ENCODE assay signal across 11 cellular contexts in the genomic region with DNA sequence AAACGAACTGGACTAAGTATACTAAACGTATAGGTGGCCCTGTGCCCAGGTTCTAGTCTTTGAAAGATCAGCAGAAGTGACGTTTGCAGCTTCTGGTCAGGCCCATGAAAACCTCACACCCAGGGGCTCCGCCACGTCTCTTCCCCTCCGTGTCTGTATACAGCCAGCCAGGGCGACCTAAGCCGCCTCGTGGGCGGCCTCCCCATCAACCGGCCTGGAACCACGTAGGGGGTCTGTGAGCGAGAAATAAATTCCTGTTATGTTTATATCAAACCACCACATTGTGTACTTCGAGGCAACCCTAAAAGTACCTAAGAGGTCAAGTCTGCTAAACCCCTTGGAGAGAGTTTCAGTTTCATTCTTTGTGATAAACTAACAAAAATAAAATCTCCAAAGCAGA. TPM values are rescaled to one million over a fixed set of nuclear protein-coding genes. Genes with fewer than 3 reads are reported as not detected.
DNase-seq lines count a peak whose midpoint lies in the region; ATAC-seq and TF ChIP-seq lines count a peak whose summit lies in the region.
"Had no signal": no experiment of that assay in that cellular context is flagged by ENCODE, and none has a peak within 500 bp of the region (broad histone marks: within the 10 kb centered on the region; RNA-seq: fewer than 3 reads in every experiment).

No MANE protein-coding gene starts in this region.

- TF ChIP-seq POLR2A in spleen (IDR thresholded peaks at IDR 0.05): no peak

- no peaks in the 10 kb centered on the region for H3K9me3 ChIP-seq in hepatocyte (ENCODE audit: low read depth)
- no peaks in the 10 kb centered on the region for H3K9me3 ChIP-seq in spleen

- H3K9ac ChIP-seq in KMS-11: peak overlapping the region; percentile 20; the same call in 1 of the 2 replicates

- H3K4me1 ChIP-seq in KMS-11 (ENCODE audit: low read depth, poor library complexity, severe bottlenecking) (peaks cover 95% of the 10 kb centered on the region), hepatocyte (ENCODE audit: insufficient read depth) (peaks cover 4% of the 10 kb centered on the region), spleen (peaks cover 26 to 55% (median 40%) of the 10 kb centered on the region in 6 donors)

- DNase-seq in hepatocyte (ENCODE audit: low spot score) (no peak), spleen (no peak), NCI-H526 treated with DMSO at 0.1 percent for 48 hours (lab: John Stamatoyannopoulos, UW) (no peak), occipital lobe (lab: John Stamatoyannopoulos, UW) (no peak)
- DNase-seq: activated naive CD4-positive, alpha-beta T cell treated with Interleukin-2 at 50 U/mL for 16 hours; NCI-H1417 treated with DMSO at 0.1 percent for 48 hours had no signal

- 70% methylated on average over 14 of the region's 14 CpGs for whole genome bisulfite sequencing in hepatocyte (ENCODE audit: low lambda C conversion rate, missing lambda C conversion rate)
- 53 to 70% (median 62%) methylated on average over 14 of the region's 14 CpGs for WGBS in spleen, 5 donors

- H3K79me2 ChIP-seq in KMS-11 (ENCODE audit: insufficient read depth, low read depth): peaks cover 58% of the 10 kb centered on the region
- no peaks in the 10 kb centered on the region for H3K79me2 ChIP-seq in hepatocyte

- ATAC-seq in HG02852 (IDR thresholded peaks at IDR 0.05; ENCODE audit: unreplicated experiment): no peak

- no peak overlapping the region for H3K4me3 ChIP-seq in KMS-11 (IDR thresholded peaks at IDR 0.05; ENCODE audit: insufficient read depth, low read depth, low read length)
- H3K4me3 ChIP-seq in WI38 (ENCODE audit: low read depth, low read length): peak overlapping the region; percentile 18; the same call in 1 of the 2 replicates
- no peak overlapping the region for H3K4me3 ChIP-seq in hepatocyte
- peak overlapping the region in 1 of 8 donors; percentile 27 for H3K4me3 ChIP-seq in spleen

- H3K27ac ChIP-seq in KMS-11: peak overlapping the region; percentile 75
- peak overlapping the region; percentile 57 for H3K27ac ChIP-seq in hepatocyte
- peak overlapping the region in 7 of 8 donors; percentile 26 to 75 (median 54) for H3K27ac ChIP-seq in spleen

- H2AFZ ChIP-seq in KMS-11 (ENCODE audit: low read depth): no peak overlapping the region
- H2AFZ ChIP-seq in hepatocyte: no peak overlapping the region

- intact Hi-C loops in spleen (cut with DNase I; ENCODE audit: low total_unique reads): no loop called here

- H4K20me1 ChIP-seq in KMS-11 (ENCODE audit: insufficient read depth) (no peaks in the 10 kb centered on the region), hepatocyte (ENCODE audit: insufficient read depth, poor library complexity, severe bottlenecking) (no peaks in the 10 kb centered on the region)

- TF ChIP-seq CTCF in KMS-11 (conservative IDR thresholded peaks at IDR 0.05; ENCODE audit: low read depth, low read length) (0 out of 2 replicates have a peak, but pooled peaks have one; percentile 6), WI38 (IDR thresholded peaks at IDR 0.05; ENCODE audit: low read depth, low read length) (no peak), hepatocyte (IDR thresholded peaks at IDR 0.05; ENCODE audit: poor library complexity) (no peak), spleen (IDR thresholded peaks at IDR 0.05 in 8 of 11, conservative IDR thresholded peaks at IDR 0.05 in 3 of 11) (no peak)

- H3K4me2 ChIP-seq in KMS-11: peak overlapping the region; percentile 96
- peak overlapping the region; percentile 8 for H3K4me2 ChIP-seq in hepatocyte

- no peaks in the 10 kb centered on the region; the same call in 1 of the 2 replicates for H3K36me3 ChIP-seq in KMS-11 (ENCODE audit: insufficient read depth)
- no peaks in the 10 kb centered on the region for H3K36me3 ChIP-seq in hepatocyte (replicated peaks; ENCODE audit: insufficient read depth, low read depth)
- peaks cover 0 to 22% (median 0%) of the 10 kb centered on the region in 6 donors for H3K36me3 ChIP-seq in spleen

- H3K9me2 ChIP-seq in hepatocyte (replicated peaks; ENCODE audit: insufficient read depth): no peaks in the 10 kb centered on the region

- H3K27me3 ChIP-seq in KMS-11 (ENCODE audit: insufficient read depth, low read depth): no peaks in the 10 kb centered on the region
- no peaks in the 10 kb centered on the region for H3K27me3 ChIP-seq in hepatocyte
- no peaks in the 10 kb centered on the region for H3K27me3 ChIP-seq in spleen (replicated peaks in 1 of 7)

RNA-seq across cellular contexts. Expression of a gene that starts 6.8 kb away (rescaled TPM):
- total RNA-seq in hepatocyte (8.3 and 13.8 TPM in 2 replicates), spleen (10 to 100 TPM in 5 of 7 donors, 1 to 10 TPM in 2; 3.7 to 18.7 (median 10.5) TPM), occipital lobe (1.6 TPM)
- polyA plus RNA-seq in hepatocyte (29.9 and 31.9 TPM in 2 replicates), spleen (10 to 100 TPM in 2 of 3 donors, 1 to 10 TPM in 1; 3.9 to 20.4 (median 19.8) TPM)

RNA-seq across cellular contexts. Expression of a gene that starts 7.1 kb away (rescaled TPM):
- total RNA-seq in hepatocyte: 61.2 and 86.2 TPM in 2 replicates
- 26.6 and 26.7 TPM in 2 replicates for polyA plus RNA-seq in hepatocyte
- 10 to 100 TPM; 19.3 to 42.5 (median 27.0) TPM for total RNA-seq in spleen
- 10 to 100 TPM; 13.1 to 22.0 (median 14.1) TPM for polyA plus RNA-seq in spleen
- 35.4 TPM for total RNA-seq in occipital lobe

RNA-seq across cellular contexts. Expression of a gene that starts 11.7 kb away (rescaled TPM):
- total RNA-seq in hepatocyte (48.3 and 72.5 TPM in 2 replicates), spleen (100 to 1,000 TPM; 107 to 179 (median 137) TPM), occipital lobe (11.4 TPM)
- polyA plus RNA-seq in hepatocyte (160 and 191 TPM in 2 replicates), spleen (100 to 1,000 TPM; 152 to 201 (median 170) TPM)

RNA-seq across cellular contexts. Expression of a gene that starts 33.9 kb away (rescaled TPM):
- total RNA-seq in hepatocyte: 0.32 and 0.33 TPM in 2 replicates
- 0.62 and 0.77 TPM in 2 replicates for polyA plus RNA-seq in hepatocyte
- total RNA-seq in spleen: 1 to 10 TPM in 2 of 7 donors, under 1 TPM in 2, not detected in 3; 0.19 to 3.0 (median 0.95) TPM
- under 1 TPM in 2 of 3 donors, not detected in 1; 0.46 TPM for polyA plus RNA-seq in spleen
- not detected for total RNA-seq in occipital lobe
- total RNA-seq: endothelial cell of umbilical vein, pulmonary artery endothelial cell had no signal
- polyA plus RNA-seq: endothelial cell of umbilical vein had no signal

RNA-seq across cellular contexts. Expression of a gene that starts 34.0 kb away (rescaled TPM):
- total RNA-seq in hepatocyte (12.0 and 14.6 TPM in 2 replicates), spleen (10 to 100 TPM in 1 of 7 donors, 1 to 10 TPM in 6; 2.3 to 11.9 (median 6.2) TPM), occipital lobe (7.3 TPM)
- polyA plus RNA-seq in hepatocyte (12.4 and 18.0 TPM in 2 replicates), spleen (10 to 100 TPM in 1 of 3 donors, 1 to 10 TPM in 2; 2.1 to 11.3 (median 7.2) TPM)
